Comparison of ENCODE assay signal across 17 cellular contexts in genomic region chr7:143497008-143497795, GRCh38. TPM values are rescaled to one million over a fixed set of nuclear protein-coding genes. Genes with fewer than 3 reads are reported as not detected.
A peak's percentile ranks its signal among the peaks of the same experiment; 100 is the strongest.
DNase-seq lines count a peak whose midpoint lies in the region; ATAC-seq and TF ChIP-seq lines count a peak whose summit lies in the region.
"Had no signal": no experiment of that assay in that cellular context is flagged by ENCODE, and none has a peak within 500 bp of the region (broad histone marks: within the 10 kb centered on the region; RNA-seq: fewer than 3 reads in every experiment).

No MANE protein-coding gene starts in this region.

- H2AK9ac ChIP-seq in IMR-90 (replicated peaks; ENCODE audit: low read depth, low read length, poor library complexity), result no peak overlapping the region

- H2AFZ ChIP-seq in IMR-90 (replicated peaks; ENCODE audit: low read length, poor library complexity), result peak overlapping the region; percentile 24
- no peak overlapping the region for H2AFZ ChIP-seq in SK-N-SH (ENCODE audit: low read depth)
- H2AFZ ChIP-seq in trophoblast cell (ENCODE audit: insufficient read depth, low read length, poor library complexity), result no peak overlapping the region
- H2AFZ ChIP-seq: GM23338 had no signal

- H3K79me2 ChIP-seq in SK-N-SH (ENCODE audit: insufficient read depth) (no peaks in the 10 kb centered on the region), trophoblast cell (ENCODE audit: control insufficient read depth, insufficient read depth, low read length, poor library complexity) (no peaks in the 10 kb centered on the region)

- TF ChIP-seq POLR2A in IMR-90 (IDR thresholded peaks at IDR 0.05; ENCODE audit: low read depth, low read length), result no peak

- H2BK15ac ChIP-seq in IMR-90 (ENCODE audit: low read depth, low read length), result no peak overlapping the region

- no TSS peak for BruUV-seq in IMR-90 (replicated peaks; lab: Mats Ljungman, UMichigan)

- no peak overlapping the region for H3K4me2 ChIP-seq in IMR-90 (ENCODE audit: low read depth, low read length)
- peak overlapping the region; percentile 31; the same call in 1 of the 2 replicates for H3K4me2 ChIP-seq in SK-N-SH
- H3K4me2 ChIP-seq in trophoblast cell (ENCODE audit: low read length), result no peak overlapping the region
- H3K4me2 ChIP-seq: GM23338 had no signal

- peak overlapping the region; percentile 33 for H2BK12ac ChIP-seq in trophoblast cell (ENCODE audit: low read length)

- H3K56ac ChIP-seq in IMR-90 (ENCODE audit: extremely low read depth, insufficient read depth, low read length), result no peak overlapping the region

- no peak for TF ChIP-seq EP300 in SK-N-SH (IDR thresholded peaks at IDR 0.05; ENCODE audit: borderline replicate concordance in 1 of 2, low read depth in 1 of 2, low read length in 1 of 2)

- H3F3A ChIP-seq in SK-N-SH (replicated peaks; ENCODE audit: insufficient read depth), result peaks cover 68% of the 10 kb centered on the region

- no peak overlapping the region for H3K9ac ChIP-seq in IMR-90 (ENCODE audit: low read depth, low read length)
- H3K9ac ChIP-seq in SK-N-SH, result no peak overlapping the region; the same call in 1 of the 2 replicates
- H3K9ac ChIP-seq in trophoblast cell (ENCODE audit: low read length), result no peak overlapping the region
- H3K9ac ChIP-seq: BLaER1 treated with 17β-estradiol and CSF1 and Interleukin-3, amounts not matched to agents 10 nM and 100 nM had no signal

- no peak overlapping the region for H3K27ac ChIP-seq in IMR-90 (ENCODE audit: insufficient read depth, low read length)
- H3K27ac ChIP-seq in SK-N-SH (ENCODE audit: low read depth in 2 of 2, low read length in 1 of 2), result peak overlapping the region; percentile 92 to 95
- H3K27ac ChIP-seq in trophoblast cell (ENCODE audit: low read depth, low read length), result no peak overlapping the region

- H3K23ac ChIP-seq in IMR-90 (ENCODE audit: low read depth, low read length) (no peak overlapping the region), trophoblast cell (ENCODE audit: low read length) (no peak overlapping the region)

- H4K91ac ChIP-seq in IMR-90 (ENCODE audit: insufficient read depth, low read depth, low read length), result no peak overlapping the region
- H4K91ac ChIP-seq in trophoblast cell (ENCODE audit: low read depth, low read length), result no peak overlapping the region

- H3K4me1 ChIP-seq in IMR-90 (ENCODE audit: control insufficient read depth, insufficient read depth, low read length) (peaks cover 3% of the 10 kb centered on the region; the same call in 1 of the 2 replicates), SK-N-SH (ENCODE audit: control insufficient read depth in 1 of 2, insufficient read depth in 2 of 2, low read depth in 1 of 2, low read length in 1 of 2) (peaks cover 11 to 72% of the 10 kb centered on the region in 2 experiments), trophoblast cell (ENCODE audit: control insufficient read depth in 1 of 2, insufficient read depth in 2 of 2, low read length in 2 of 2) (peaks cover 16 to 19% of the 10 kb centered on the region in 2 experiments)
- H3K4me1 ChIP-seq: HAP-1 had no signal

- WGBS in IMR-90 (ENCODE audit: extremely low coverage in 2 of 2, insufficient read length in 1 of 2), 2 experiments, result 40% methylated on average over 1 of the region's 4 CpGs; no CpG with 5 or more reads in 1 of the 2 experiments
- 46% methylated on average over 4 of the region's 4 CpGs for WGBS in SK-N-SH (ENCODE audit: low lambda C conversion rate)
- no CpG with 5 or more reads among the region's 4 CpGs for WGBS in trophoblast cell (ENCODE audit: extremely low coverage, insufficient coverage, insufficient read length)

- no peak overlapping the region for H2BK20ac ChIP-seq in IMR-90 (ENCODE audit: low read depth, low read length)

- CTCF ChIA-PET in IMR-90 (lab: Yijun Ruan, JAX), result no interaction called here
- CTCF ChIA-PET in SK-N-SH (lab: Yijun Ruan, JAX), result interaction anchor here (0.7 kb wide), 1 partner anchor 9 kb away, joined by 3 read pairs; no protein-coding TSS in a partner anchor

- TF ChIP-seq RAD21 in IMR-90 (IDR thresholded peaks at IDR 0.05; ENCODE audit: low read length) (no peak), SK-N-SH (IDR thresholded peaks at IDR 0.05; ENCODE audit: low read length) (no peak)

- no peaks in the 10 kb centered on the region for H3K9me2 ChIP-seq in SK-N-SH

- in situ Hi-C loops in IMR-90 (cut with MboI; ENCODE audit: low sequenced_read_pairs), result no loop called here

- no peak overlapping the region for H3K4ac ChIP-seq in IMR-90 (ENCODE audit: low read depth, low read length)
- no peak overlapping the region for H3K4ac ChIP-seq in trophoblast cell (ENCODE audit: low read depth, low read length)

- no peaks in the 10 kb centered on the region for H3K36me3 ChIP-seq in IMR-90 (ENCODE audit: control insufficient read depth, insufficient read depth, low read length)
- no peaks in the 10 kb centered on the region for H3K36me3 ChIP-seq in SK-N-SH (replicated peaks in 1 of 2; ENCODE audit: control insufficient read depth in 1 of 2, insufficient read depth in 2 of 2, low read length in 1 of 2)
- no peaks in the 10 kb centered on the region for H3K36me3 ChIP-seq in trophoblast cell (ENCODE audit: control insufficient read depth in 1 of 2, insufficient read depth in 2 of 2, low read length in 2 of 2)
- H3K36me3 ChIP-seq in H7 (replicated peaks; ENCODE audit: control insufficient read depth, insufficient read depth, low read length), result no peaks in the 10 kb centered on the region
- H3K36me3 ChIP-seq: BLaER1 treated with 17β-estradiol and CSF1 and Interleukin-3, amounts not matched to agents 10 nM and 100 nM; HAP-1 had no signal

- dilution Hi-C loops in IMR-90 (cut with HindIII; ENCODE audit: low sequenced_read_pairs, unreplicated experiment), result no loop called here

- no peak for ATAC-seq in IMR-90 (ENCODE audit: low read depth)
- ATAC-seq in GM21360 (IDR thresholded peaks at IDR 0.05; ENCODE audit: unreplicated experiment), result no peak
- ATAC-seq: GM12878, GM23338 had no signal

- intact Hi-C loops in IMR-90 (cut with micrococcal nuclease), result no loop called here

- POLR2A ChIA-PET in IMR-90 (lab: Charles Lee; ENCODE audit: unreplicated experiment), result no interaction called here
- POLR2A ChIA-PET in SK-N-SH (lab: Yijun Ruan, JAX), result no interaction called here

- no peak overlapping the region for H3K14ac ChIP-seq in IMR-90 (replicated peaks; ENCODE audit: low read depth, low read length)
- H3K14ac ChIP-seq in trophoblast cell (ENCODE audit: low read length), result no peak overlapping the region

- no peak overlapping the region for H3K18ac ChIP-seq in IMR-90 (ENCODE audit: low read depth, low read length)
- H3K18ac ChIP-seq in trophoblast cell (ENCODE audit: low read length), result no peak overlapping the region

- TF ChIP-seq CTCF in IMR-90 (conservative IDR thresholded peaks at IDR 0.05; ENCODE audit: low read depth, low read length), result no peak
- no peak for TF ChIP-seq CTCF in SK-N-SH (IDR thresholded peaks at IDR 0.05)

- no peak overlapping the region for H4K12ac ChIP-seq in trophoblast cell (ENCODE audit: low read depth, low read length)

- DNase-seq in IMR-90, result no peak
- DNase-seq in SK-N-SH, result no peak
- peak; percentile 80 for DNase-seq in dermis blood vessel endothelial cell
- DNase-seq in trophoblast cell, result no peak
- DNase-seq in activated CD4-positive, CD25-positive, alpha-beta regulatory T cell treated with anti-CD3 and anti-CD28 coated beads, Interleukin-2, amount 50 U/mL, for 72 hours, result no peak
- DNase-seq in H7, result no peak
- DNase-seq: ACHN; Calu3; CD4-positive, CD25-positive, alpha-beta regulatory T cell had no signal

- H4K8ac ChIP-seq in IMR-90 (ENCODE audit: low read depth in 2 of 2, low read length in 2 of 2) (no peak overlapping the region), trophoblast cell (ENCODE audit: low read depth, low read length) (no peak overlapping the region)

- H3K9me1 ChIP-seq in IMR-90 (ENCODE audit: insufficient read depth, low read length), result no peaks in the 10 kb centered on the region

- no peak overlapping the region for H2BK5ac ChIP-seq in IMR-90 (ENCODE audit: low read depth, low read length, poor library complexity, severe bottlenecking)
- H2BK5ac ChIP-seq in trophoblast cell (ENCODE audit: low read depth, low read length, poor library complexity), result no peak overlapping the region

- no peak overlapping the region for H2BK120ac ChIP-seq in IMR-90 (ENCODE audit: low read depth, low read length)
- no peak overlapping the region for H2BK120ac ChIP-seq in trophoblast cell (ENCODE audit: insufficient read depth, low read length, poor library complexity)

- H3K4me3 ChIP-seq in IMR-90 (ENCODE audit: insufficient read depth, low read depth, low read length), result no peak overlapping the region
- no peak overlapping the region for H3K4me3 ChIP-seq in SK-N-SH (ENCODE audit: low read depth in 2 of 2, low read length in 1 of 2)
- no peak overlapping the region for H3K4me3 ChIP-seq in trophoblast cell (ENCODE audit: low read depth, low read length)
- no peak overlapping the region for H3K4me3 ChIP-seq in H7 (ENCODE audit: insufficient read depth, low read depth, low read length)
- H3K4me3 ChIP-seq: BLaER1 treated with 17β-estradiol and CSF1 and Interleukin-3, amounts not matched to agents 10 nM and 100 nM; GM12878; GM23338; HAP-1 had no signal

- H3K79me1 ChIP-seq in IMR-90 (ENCODE audit: low read depth in 1 of 2, low read length in 2 of 2) (no peaks in the 10 kb centered on the region), trophoblast cell (ENCODE audit: low read length) (peaks cover 11% of the 10 kb centered on the region)

- H4K20me1 ChIP-seq in IMR-90 (ENCODE audit: insufficient read depth, low read length), result no peaks in the 10 kb centered on the region
- H4K20me1 ChIP-seq in SK-N-SH (ENCODE audit: insufficient read depth), result no peaks in the 10 kb centered on the region
- H4K20me1 ChIP-seq: BLaER1 treated with 17β-estradiol and CSF1 and Interleukin-3, amounts not matched to agents 10 nM and 100 nM had no signal

- H4K5ac ChIP-seq in IMR-90 (ENCODE audit: low read depth, low read length), result no peak overlapping the region

- H3K27me3 ChIP-seq in IMR-90 (ENCODE audit: control insufficient read depth, insufficient read depth, low read length), result peaks cover 2% of the 10 kb centered on the region; the same call in 1 of the 2 replicates
- no peaks in the 10 kb centered on the region for H3K27me3 ChIP-seq in SK-N-SH (ENCODE audit: insufficient read depth)
- H3K27me3 ChIP-seq in trophoblast cell (ENCODE audit: insufficient read depth, low read length), result no peaks in the 10 kb centered on the region
- H3K27me3 ChIP-seq in H7 (ENCODE audit: control insufficient read depth, insufficient read depth, low read length), result no peaks in the 10 kb centered on the region
- H3K27me3 ChIP-seq: BLaER1 treated with 17β-estradiol and CSF1 and Interleukin-3, amounts not matched to agents 10 nM and 100 nM had no signal

- H3K9me3 ChIP-seq in IMR-90 (ENCODE audit: control insufficient read depth, insufficient read depth, low read length) (no peaks in the 10 kb centered on the region), SK-N-SH (no peaks in the 10 kb centered on the region), trophoblast cell (ENCODE audit: insufficient read depth, low read depth, low read length) (no peaks in the 10 kb centered on the region)
- H3K9me3 ChIP-seq: BLaER1 treated with 17β-estradiol and CSF1 and Interleukin-3, amounts not matched to agents 10 nM and 100 nM; HAP-1 had no signal

- H2AK5ac ChIP-seq in IMR-90 (ENCODE audit: low read depth, low read length) (no peak overlapping the region), trophoblast cell (ENCODE audit: low read length) (no peak overlapping the region)

RNA-seq across cellular contexts. Expression of gene TAS2R41, which starts 19.5 kb away (rescaled TPM):
- total RNA-seq in IMR-90 (2012; rRNA removed) (not detected in 2 replicates), dermis blood vessel endothelial cell (not detected in 2 replicates)
- polyA plus RNA-seq in IMR-90 (2012; rRNA removed) (not detected in 2 replicates), SK-N-SH (2012; rRNA removed) (not detected in 2 replicates)
- not detected in 2 replicates for polyA plus RNA-seq in IMR-90 (2012; cell fraction: cytosol; rRNA removed)
- polyA plus RNA-seq in IMR-90 (2012; cell fraction: nucleus; rRNA removed; ENCODE audit: low replicate concordance), result not detected in 2 replicates
- polyA plus RNA-seq in SK-N-SH (2012; cell fraction: cytosol; rRNA removed), result not detected in 2 replicates
- not detected in 2 replicates for polyA plus RNA-seq in SK-N-SH (2012; cell fraction: nucleus; rRNA removed)
- polyA plus RNA-seq in trophoblast cell (2013), result not detected in 2 replicates
- total RNA-seq in H7 (2014; rRNA removed; shearing (Covaris generic)), result 0.10 TPM in 1 of 2 replicates, not detected in the other
- total RNA-seq: A172, Calu3, G401, GM12878, HT1080 had no signal
- polyA plus RNA-seq: CD4-positive, CD25-positive, alpha-beta regulatory T cell; GM12878; GM23338 had no signal

RNA-seq across cellular contexts. Expression of gene TAS2R60, which starts 53.9 kb away (rescaled TPM):
- total RNA-seq in IMR-90 (2012; rRNA removed) (not detected in 2 replicates), dermis blood vessel endothelial cell (not detected in 2 replicates)
- polyA plus RNA-seq in IMR-90 (2012; rRNA removed) (not detected in 2 replicates), SK-N-SH (2012; rRNA removed) (0.10 TPM in 1 of 2 replicates, not detected in the other)
- not detected in 2 replicates for polyA plus RNA-seq in IMR-90 (2012; cell fraction: cytosol; rRNA removed)
- not detected in 2 replicates for polyA plus RNA-seq in IMR-90 (2012; cell fraction: nucleus; rRNA removed; ENCODE audit: low replicate concordance)
- 0.05 and 0.10 TPM in 2 replicates for polyA plus RNA-seq in SK-N-SH (2012; cell fraction: cytosol; rRNA removed)
- polyA plus RNA-seq in SK-N-SH (2012; cell fraction: nucleus; rRNA removed), result 0.18 and 0.27 TPM in 2 replicates
- polyA plus RNA-seq in trophoblast cell (2013), result not detected in 2 replicates
- total RNA-seq in H7 (2014; rRNA removed; shearing (Covaris generic)), result not detected in 2 replicates
- total RNA-seq: A172, Calu3, G401, GM12878, HT1080 had no signal
- polyA plus RNA-seq: GM12878 had no signal

Comparison
In these comparisons a context has a peak if more than half of its experiments do, and no peak if none do; other contexts are left out.
1. H3K27ac ChIP-seq: peak in SK-N-SH (2 of 2); none in IMR-90 (single experiment) and trophoblast cell (single experiment).